ENCODE assay signal across 8 cellular contexts in genomic region chr3:11154036-11154952, GRCh38.
A peak's percentile ranks its signal among the peaks of the same experiment; 100 is the strongest.
DNase-seq lines count a peak whose midpoint lies in the region; ATAC-seq and TF ChIP-seq lines count a peak whose summit lies in the region.

A gene with protein sequence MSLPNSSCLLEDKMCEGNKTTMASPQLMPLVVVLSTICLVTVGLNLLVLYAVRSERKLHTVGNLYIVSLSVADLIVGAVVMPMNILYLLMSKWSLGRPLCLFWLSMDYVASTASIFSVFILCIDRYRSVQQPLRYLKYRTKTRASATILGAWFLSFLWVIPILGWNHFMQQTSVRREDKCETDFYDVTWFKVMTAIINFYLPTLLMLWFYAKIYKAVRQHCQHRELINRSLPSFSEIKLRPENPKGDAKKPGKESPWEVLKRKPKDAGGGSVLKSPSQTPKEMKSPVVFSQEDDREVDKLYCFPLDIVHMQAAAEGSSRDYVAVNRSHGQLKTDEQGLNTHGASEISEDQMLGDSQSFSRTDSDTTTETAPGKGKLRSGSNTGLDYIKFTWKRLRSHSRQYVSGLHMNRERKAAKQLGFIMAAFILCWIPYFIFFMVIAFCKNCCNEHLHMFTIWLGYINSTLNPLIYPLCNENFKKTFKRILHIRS (plus strand): TSS chr3:11154493. CDS start chr3:11259038, 104,545 bp downstream.

- H3K9me3 ChIP-seq in neuron (ENCODE audit: low read length) (no peaks in the 10 kb centered on the region), HAP-1 (no peaks in the 10 kb centered on the region)

- no peak for TF ChIP-seq CTCF in fibroblast of mammary gland (conservative IDR thresholded peaks at IDR 0.05; ENCODE audit: control insufficient read depth, insufficient read depth, low read depth, low read length)

- peak within 1 kb of the TSS; percentile 55 for H2AFZ ChIP-seq in neuron (ENCODE audit: low read depth, low read length)

- H3K36me3 ChIP-seq in neuron (ENCODE audit: insufficient read depth, low read length) (no peaks in the 10 kb centered on the region), HAP-1 (replicated peaks) (no peaks in the 10 kb centered on the region)

- H3K27me3 ChIP-seq in neuron (ENCODE audit: insufficient read depth, low read length) (peaks cover 70% of the 10 kb centered on the region), HAP-1 (ENCODE audit: low read depth) (peaks cover 56% of the 10 kb centered on the region)

- in situ Hi-C loops in HAP-1 (cut with MboI; ENCODE audit: low sequenced_read_pairs) = no loop called here

- peak; percentile 59 for DNase-seq in D341Med (ENCODE audit: low spot score)
- DNase-seq in fibroblast of mammary gland (ENCODE audit: low read depth) = no peak
- no peak for DNase-seq in activated gamma-delta T cell treated with Interleukin-2 at 50 U/mL for 16 hours
- no peak for DNase-seq in HAP-1 (ENCODE audit: low spot score in 2 of 2)
- no peak for DNase-seq in NCI-H2227 treated with DMSO at 0.1 percent for 48 hours (lab: John Stamatoyannopoulos, UW)
- DNase-seq in cerebellar cortex (ENCODE audit: low spot score) = no peak

- peak within 1 kb of the TSS; percentile 77 for H3K4me3 ChIP-seq in fibroblast of mammary gland (ENCODE audit: control insufficient read depth, low read depth, low read length)
- H3K4me3 ChIP-seq in neuron (ENCODE audit: low read length) = no peak within 1 kb of the TSS
- no peak within 1 kb of the TSS for H3K4me3 ChIP-seq in HAP-1

- H3K4me1 ChIP-seq in neuron (ENCODE audit: insufficient read depth, low read length) (peaks cover 7% of the 10 kb centered on the region), HAP-1 (no peaks in the 10 kb centered on the region)

- ATAC-seq in SK-N-SH treated with all-trans-retinoic acid at 6 μM for 48 hours = peak; percentile 61

TF ChIP-seq in SK-N-SH treated with all-trans-retinoic acid at 6 μM for 48 hours, 23 proteins besides CTCF, POLR2A, EP300 and RAD21:
- TF ChIP-seq, protein P1, sequence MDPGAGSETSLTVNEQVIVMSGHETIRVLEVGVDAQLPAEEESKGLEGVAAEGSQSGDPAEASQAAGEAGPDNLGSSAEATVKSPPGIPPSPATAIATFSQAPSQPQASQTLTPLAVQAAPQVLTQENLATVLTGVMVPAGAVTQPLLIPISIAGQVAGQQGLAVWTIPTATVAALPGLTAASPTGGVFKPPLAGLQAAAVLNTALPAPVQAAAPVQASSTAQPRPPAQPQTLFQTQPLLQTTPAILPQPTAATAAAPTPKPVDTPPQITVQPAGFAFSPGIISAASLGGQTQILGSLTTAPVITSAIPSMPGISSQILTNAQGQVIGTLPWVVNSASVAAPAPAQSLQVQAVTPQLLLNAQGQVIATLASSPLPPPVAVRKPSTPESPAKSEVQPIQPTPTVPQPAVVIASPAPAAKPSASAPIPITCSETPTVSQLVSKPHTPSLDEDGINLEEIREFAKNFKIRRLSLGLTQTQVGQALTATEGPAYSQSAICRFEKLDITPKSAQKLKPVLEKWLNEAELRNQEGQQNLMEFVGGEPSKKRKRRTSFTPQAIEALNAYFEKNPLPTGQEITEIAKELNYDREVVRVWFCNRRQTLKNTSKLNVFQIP (CRISPR knock-in tag; IDR thresholded peaks at IDR 0.05; ENCODE audit: borderline replicate concordance, low read depth) = no peak
- TF ChIP-seq GLIS3 (CRISPR knock-in tag; IDR thresholded peaks at IDR 0.05) = no peak
- no peak for TF ChIP-seq SNAI2 (CRISPR knock-in tag; IDR thresholded peaks at IDR 0.05)
- no peak for TF ChIP-seq ARNTL (CRISPR knock-in tag; IDR thresholded peaks at IDR 0.05; ENCODE audit: borderline replicate concordance, low read depth)
- no peak for TF ChIP-seq BACH2 (CRISPR knock-in tag; IDR thresholded peaks at IDR 0.05; ENCODE audit: borderline replicate concordance)
- no peak for TF ChIP-seq ZFP3 (CRISPR knock-in tag; IDR thresholded peaks at IDR 0.05)
- no peak for TF ChIP-seq ZFP30 (CRISPR knock-in tag; IDR thresholded peaks at IDR 0.05)
- TF ChIP-seq TCF4 (CRISPR knock-in tag; IDR thresholded peaks at IDR 0.05; ENCODE audit: borderline replicate concordance) = no peak
- TF ChIP-seq TOX (CRISPR knock-in tag; IDR thresholded peaks at IDR 0.05; ENCODE audit: borderline replicate concordance) = no peak
- no peak for TF ChIP-seq RARB (CRISPR knock-in tag; IDR thresholded peaks at IDR 0.05)
- no peak for TF ChIP-seq CREB5 (CRISPR knock-in tag; IDR thresholded peaks at IDR 0.05; ENCODE audit: low read depth)
- TF ChIP-seq PPARA (CRISPR knock-in tag; IDR thresholded peaks at IDR 0.05; ENCODE audit: borderline replicate concordance) = no peak
- no peak for TF ChIP-seq ZC3H10 (CRISPR knock-in tag; IDR thresholded peaks at IDR 0.05)
- no peak for TF ChIP-seq ZNF70 (CRISPR knock-in tag; IDR thresholded peaks at IDR 0.05)
- no peak for TF ChIP-seq TSHZ2 (CRISPR knock-in tag; IDR thresholded peaks at IDR 0.05)
- TF ChIP-seq ZNF8 (CRISPR knock-in tag; IDR thresholded peaks at IDR 0.05) = no peak
